ENCODE assay signal across 23 cellular contexts in genomic region chr4:138086471-138086870, GRCh38.
DNase-seq lines count a peak whose midpoint lies in the region; ATAC-seq, FAIRE-seq and TF ChIP-seq lines count a peak whose summit lies in the region.
"Had no signal": no experiment of that assay in that cellular context is flagged by ENCODE, and none has a peak within 500 bp of the region (broad histone marks: within the 10 kb centered on the region; RNA-seq: fewer than 3 reads in every experiment).

No MANE protein-coding gene starts in this region.

- no peak overlapping the region for H3K4me3 Mint-ChIP-seq in brain

- no peaks in the 10 kb centered on the region for H4K20me1 ChIP-seq in GM23248 (ENCODE audit: insufficient read depth)
- no peaks in the 10 kb centered on the region for H4K20me1 ChIP-seq in fibroblast of lung (ENCODE audit: control insufficient read depth, extremely low read depth, insufficient read depth, low read length)

- ATAC-seq in psoas muscle = no peak
- no peak for ATAC-seq in HG03520 (IDR thresholded peaks at IDR 0.05; ENCODE audit: unreplicated experiment)
- ATAC-seq in upper lobe of right lung = no peak
- ATAC-seq: PC-3 had no signal

- H3K27me3 ChIP-seq in GM23248 (replicated peaks; ENCODE audit: insufficient read depth) = no peaks in the 10 kb centered on the region
- no peaks in the 10 kb centered on the region for H3K27me3 ChIP-seq in fibroblast of lung (ENCODE audit: control insufficient read depth, insufficient read depth, low read length)
- H3K27me3 ChIP-seq in psoas muscle (ENCODE audit: insufficient read depth in 3 of 3, low read length in 2 of 3) = no peaks in the 10 kb centered on the region
- no peaks in the 10 kb centered on the region for H3K27me3 ChIP-seq in upper lobe of right lung

- H3K9me3 ChIP-seq in GM23248 (ENCODE audit: low read depth) = no peaks in the 10 kb centered on the region
- no peaks in the 10 kb centered on the region for H3K9me3 ChIP-seq in fibroblast of lung (ENCODE audit: control insufficient read depth, insufficient read depth, low read depth, low read length)
- H3K9me3 ChIP-seq in psoas muscle = no peaks in the 10 kb centered on the region
- H3K9me3 ChIP-seq in upper lobe of right lung = no peaks in the 10 kb centered on the region

- H3K79me2 ChIP-seq in GM23248 (ENCODE audit: insufficient read depth) (no peaks in the 10 kb centered on the region), fibroblast of lung (ENCODE audit: control insufficient read depth, insufficient read depth, low read length) (no peaks in the 10 kb centered on the region)

- TF ChIP-seq CTCF in brain (conservative IDR thresholded peaks at IDR 0.05) (no peak), fibroblast of lung (conservative IDR thresholded peaks at IDR 0.05 in 1 of 2, IDR thresholded peaks at IDR 0.05 in 1 of 2; ENCODE audit: low read depth in 1 of 2, low read length in 2 of 2) (no peak), psoas muscle (IDR thresholded peaks at IDR 0.05) (no peak), upper lobe of right lung (IDR thresholded peaks at IDR 0.05) (no peak), D721Med (IDR thresholded peaks at IDR 0.05; ENCODE audit: insufficient read depth, missing control alignments) (no peak)

- H3K4me3 ChIP-seq in GM23248 (no peak overlapping the region), fibroblast of lung (replicated peaks in 1 of 4; ENCODE audit: control extremely low read depth in 1 of 4, insufficient read depth in 1 of 4, low read depth in 3 of 4, low read length in 4 of 4) (no peak overlapping the region), psoas muscle (no peak overlapping the region), upper lobe of right lung (no peak overlapping the region)

- H3K4me1 Mint-ChIP-seq in brain = peaks cover 43% of the 10 kb centered on the region

- no peaks in the 10 kb centered on the region for H3K9me2 ChIP-seq in GM23248 (ENCODE audit: insufficient read depth)

- H3K4me2 ChIP-seq in GM23248 (ENCODE audit: unreplicated experiment) (no peak overlapping the region), fibroblast of lung (ENCODE audit: extremely low read depth, insufficient read depth, low read length) (no peak overlapping the region)

- no peak for FAIRE-seq in D721Med (lab: Jason Lieb, UNC)
- FAIRE-seq: G401.6, H1 had no signal

- H3K36me3 ChIP-seq in GM23248 (ENCODE audit: low read depth) = no peaks in the 10 kb centered on the region
- no peaks in the 10 kb centered on the region for H3K36me3 ChIP-seq in fibroblast of lung (ENCODE audit: control insufficient read depth, insufficient read depth, low read length)
- no peaks in the 10 kb centered on the region for H3K36me3 ChIP-seq in psoas muscle (ENCODE audit: insufficient read depth in 1 of 2, low read depth in 1 of 2)
- H3K36me3 ChIP-seq in upper lobe of right lung = no peaks in the 10 kb centered on the region

- no peak for DNase-seq in GM23248
- no peak for DNase-seq in fibroblast of lung (ENCODE audit: low read depth in 2 of 2)
- DNase-seq in psoas muscle = no peak
- no peak for DNase-seq in SHP77 (lab: John Stamatoyannopoulos, UW)
- DNase-seq in upper lobe of right lung = no peak
- DNase-seq in D721Med (ENCODE audit: insufficient read length, low spot score) = no peak
- DNase-seq: AML-193, DMS79, KBM-7, MV-4-11, NCI-H1417, NCI-H187, NCI-H2107, NCI-H510A treated with DMSO at 0.1 percent for 48 hours, NCI-H82, PC-3, RPMI8226, SIG-M5 had no signal

- in situ Hi-C loops in GM23248 (cut with MboI) = loop anchor here (25.0 kb wide), 1 partner anchor 974 kb away; no protein-coding TSS in a partner anchor

- peaks cover 0 to 2% (median 0%) of the 10 kb centered on the region in 5 experiments for H3K9me3 Mint-ChIP-seq in brain

- H3F3A ChIP-seq in GM23248 (ENCODE audit: insufficient read depth) = no peaks in the 10 kb centered on the region

- peaks cover 7% of the 10 kb centered on the region for H3K27me3 Mint-ChIP-seq in brain

- H3K4me1 ChIP-seq in GM23248 (ENCODE audit: insufficient read depth) (0 out of 2 replicates have a peak, but pooled peaks cover 4% of the 10 kb centered on the region), fibroblast of lung (ENCODE audit: control insufficient read depth, extremely low read depth, insufficient read depth, low read length) (no peaks in the 10 kb centered on the region), psoas muscle (peaks cover 14% of the 10 kb centered on the region), upper lobe of right lung (no peaks in the 10 kb centered on the region)

- H3K27ac ChIP-seq in GM23248 = no peak overlapping the region
- no peak overlapping the region for H3K27ac ChIP-seq in fibroblast of lung (ENCODE audit: insufficient read depth, low read length)
- peak overlapping the region; percentile 62 for H3K27ac ChIP-seq in psoas muscle
- no peak overlapping the region for H3K27ac ChIP-seq in upper lobe of right lung
- H3K27ac ChIP-seq: C4-2B had no signal

- H3K36me3 Mint-ChIP-seq in brain = no peaks in the 10 kb centered on the region

- intact Hi-C loops in psoas muscle (cut with DNase I) (no loop called here), upper lobe of right lung (cut with DNase I) (no loop called here)

- peak overlapping the region in 3 of 5 experiments; percentile 45 to 90 (median 88) for H3K27ac Mint-ChIP-seq in brain

- H3K9ac ChIP-seq in GM23248 (no peak overlapping the region), fibroblast of lung (ENCODE audit: insufficient read depth, low read length) (no peak overlapping the region)

- H2AFZ ChIP-seq in GM23248 = peak overlapping the region; percentile 34
- peak overlapping the region; percentile 9 for H2AFZ ChIP-seq in fibroblast of lung (ENCODE audit: low read length)

- WGBS in GM23248 (ENCODE audit: low coverage in 1 of 2, low lambda C conversion rate in 2 of 2, missing lambda C conversion rate in 2 of 2), 2 experiments = 38 to 59% methylated on average over 2 of the region's 2 CpGs
- WGBS in psoas muscle, 3 donors = 30 to 42% (median 39%) methylated on average over 2 of the region's 2 CpGs
